ENCODE assay signal across 1 cellular context in genomic region chr3:25424238-25425013, GRCh38.
TF ChIP-seq lines count a peak whose summit lies in the region.

No MANE protein-coding gene starts in this region.

TF ChIP-seq in HepG2, 621 proteins besides CTCF, POLR2A, EP300 and RAD21:
- TF ChIP-seq FOSL2 (CRISPR knock-in tag; IDR thresholded peaks at IDR 0.05) (peak; percentile 53), ZNF674 (CRISPR knock-in tag; IDR thresholded peaks at IDR 0.05; ENCODE audit: low read depth) (no peak)
